Comparison of ENCODE assay signal across 7 cellular contexts in genomic region chr3:134357914-134358811, GRCh38. TPM values are rescaled to one million over a fixed set of nuclear protein-coding genes. Genes with fewer than 3 reads are reported as not detected.
DNase-seq lines count a peak whose midpoint lies in the region; ATAC-seq, FAIRE-seq and TF ChIP-seq lines count a peak whose summit lies in the region.

No MANE protein-coding gene starts in this region.

- peak; percentile 6 to 55 for TF ChIP-seq RAD21 in liver (IDR thresholded peaks at IDR 0.05)

- TF ChIP-seq CTCF in GM12865 (IDR thresholded peaks at IDR 0.05; ENCODE audit: insufficient read depth, low read depth, low read length, missing control alignments) (peak; percentile 29), bronchial epithelial cell (IDR thresholded peaks at IDR 0.05; ENCODE audit: insufficient read depth, low read length, severe bottlenecking) (peak; percentile 60), liver (IDR thresholded peaks at IDR 0.05; ENCODE audit: low read depth, low read length, missing input control) (no peak), upper lobe of left lung (IDR thresholded peaks at IDR 0.05) (peak in 3 of 6 experiments; percentile 18 to 33 (median 28))

- peak in 2 of 4 donors; percentile 29 to 70 for TF ChIP-seq EP300 in upper lobe of left lung (IDR thresholded peaks at IDR 0.05)

- no peak for TF ChIP-seq POLR2A in upper lobe of left lung (IDR thresholded peaks at IDR 0.05)

- 75% methylated on average over 10 of the region's 10 CpGs for WGBS in liver
- WGBS in upper lobe of left lung, 2 donors, result 59 to 61% methylated on average over 6 to 10 of the region's 10 CpGs

- peak; percentile 81 to 85 for ATAC-seq in upper lobe of left lung (ENCODE audit: low FRiP score in 2 of 2)

- FAIRE-seq in bronchial epithelial cell (lab: Jason Lieb, UNC), result peak; percentile 66

- no peaks in the 10 kb centered on the region for H3K9me3 ChIP-seq in liver (ENCODE audit: control insufficient read depth in 4 of 4, low read length in 3 of 4)
- no peaks in the 10 kb centered on the region for H3K9me3 ChIP-seq in upper lobe of left lung

- H3K27me3 ChIP-seq in bronchial epithelial cell (ENCODE audit: control insufficient read depth, insufficient read depth, low read length) (no peaks in the 10 kb centered on the region), liver (ENCODE audit: control insufficient read depth in 4 of 4, insufficient read depth in 4 of 4, low read length in 3 of 4) (no peaks in the 10 kb centered on the region), upper lobe of left lung (no peaks in the 10 kb centered on the region)

- H3K4me3 ChIP-seq in GM12865 (ENCODE audit: low read depth, low read length) (no peak overlapping the region), bronchial epithelial cell (ENCODE audit: low read depth, low read length) (no peak overlapping the region), liver (ENCODE audit: low read depth in 1 of 3, low read length in 3 of 3) (no peak overlapping the region), upper lobe of left lung (no peak overlapping the region)

- DNase-seq in GM12865 (ENCODE audit: low read depth) (peak; percentile 26), M059J (ENCODE audit: low read depth) (peak; percentile 100), bronchial epithelial cell (ENCODE audit: low read depth) (peak; percentile 88), upper lobe of left lung (peak in 1 of 2 donors; percentile 70), NCI-H1694 treated with DMSO at 0.1 percent for 48 hours (lab: John Stamatoyannopoulos, UW) (no peak), NCI-H2081 treated with DMSO at 0.1 percent for 48 hours (lab: John Stamatoyannopoulos, UW) (no peak)

- H3K4me1 ChIP-seq in liver (ENCODE audit: control insufficient read depth in 4 of 4, insufficient read depth in 4 of 4, low read length in 3 of 4) (peaks cover 6 to 36% (median 31%) of the 10 kb centered on the region in 4 donors), upper lobe of left lung (peaks cover 85 to 97% (median 94%) of the 10 kb centered on the region in 4 donors)

- peaks cover 57% of the 10 kb centered on the region for H3K36me3 ChIP-seq in bronchial epithelial cell (ENCODE audit: control insufficient read depth, insufficient read depth, low read length)
- peaks cover 14 to 56% (median 37%) of the 10 kb centered on the region in 4 donors for H3K36me3 ChIP-seq in liver (ENCODE audit: control insufficient read depth in 4 of 4, insufficient read depth in 3 of 4, low read depth in 1 of 4, low read length in 3 of 4)
- H3K36me3 ChIP-seq in upper lobe of left lung, result peaks cover 40 to 97% (median 63%) of the 10 kb centered on the region in 4 donors

- no peak overlapping the region for H3K27ac ChIP-seq in liver (ENCODE audit: low read depth in 1 of 2, low read length in 2 of 2)
- peak overlapping the region; percentile 79 to 99 (median 98) for H3K27ac ChIP-seq in upper lobe of left lung

- H3K9ac ChIP-seq in liver (ENCODE audit: low read depth in 1 of 2, low read length in 2 of 2), result no peak overlapping the region

TF ChIP-seq in liver, 16 proteins besides CTCF, POLR2A, EP300 and RAD21:
- no peak for TF ChIP-seq ZBTB33 (IDR thresholded peaks at IDR 0.05)
- TF ChIP-seq SP1 (IDR thresholded peaks at IDR 0.05), result peak; percentile 29
- TF ChIP-seq RXRA (IDR thresholded peaks at IDR 0.05), result peak in 1 of 2 donors; percentile 18
- TF ChIP-seq NR2F2 (IDR thresholded peaks at IDR 0.05), result peak; percentile 95
- TF ChIP-seq EGR1 (IDR thresholded peaks at IDR 0.05; ENCODE audit: low read depth in 2 of 2), result no peak
- TF ChIP-seq, protein P1, sequence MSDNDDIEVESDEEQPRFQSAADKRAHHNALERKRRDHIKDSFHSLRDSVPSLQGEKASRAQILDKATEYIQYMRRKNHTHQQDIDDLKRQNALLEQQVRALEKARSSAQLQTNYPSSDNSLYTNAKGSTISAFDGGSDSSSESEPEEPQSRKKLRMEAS (IDR thresholded peaks at IDR 0.05), result no peak
- TF ChIP-seq GABPA (IDR thresholded peaks at IDR 0.05 in 1 of 2, conservative IDR thresholded peaks at IDR 0.05 in 1 of 2), result no peak
- TF ChIP-seq FOXA1 (IDR thresholded peaks at IDR 0.05), result no peak
- TF ChIP-seq TAF1 (conservative IDR thresholded peaks at IDR 0.05), result no peak
- no peak for TF ChIP-seq HNF4A (conservative IDR thresholded peaks at IDR 0.05)
- TF ChIP-seq ATF3 (IDR thresholded peaks at IDR 0.05), result no peak
- TF ChIP-seq HNF4G (IDR thresholded peaks at IDR 0.05), result no peak
- no peak for TF ChIP-seq YY1 (IDR thresholded peaks at IDR 0.05)
- TF ChIP-seq JUND (IDR thresholded peaks at IDR 0.05), result no peak
- TF ChIP-seq FOXA2 (IDR thresholded peaks at IDR 0.05), result no peak
- TF ChIP-seq, protein P2, sequence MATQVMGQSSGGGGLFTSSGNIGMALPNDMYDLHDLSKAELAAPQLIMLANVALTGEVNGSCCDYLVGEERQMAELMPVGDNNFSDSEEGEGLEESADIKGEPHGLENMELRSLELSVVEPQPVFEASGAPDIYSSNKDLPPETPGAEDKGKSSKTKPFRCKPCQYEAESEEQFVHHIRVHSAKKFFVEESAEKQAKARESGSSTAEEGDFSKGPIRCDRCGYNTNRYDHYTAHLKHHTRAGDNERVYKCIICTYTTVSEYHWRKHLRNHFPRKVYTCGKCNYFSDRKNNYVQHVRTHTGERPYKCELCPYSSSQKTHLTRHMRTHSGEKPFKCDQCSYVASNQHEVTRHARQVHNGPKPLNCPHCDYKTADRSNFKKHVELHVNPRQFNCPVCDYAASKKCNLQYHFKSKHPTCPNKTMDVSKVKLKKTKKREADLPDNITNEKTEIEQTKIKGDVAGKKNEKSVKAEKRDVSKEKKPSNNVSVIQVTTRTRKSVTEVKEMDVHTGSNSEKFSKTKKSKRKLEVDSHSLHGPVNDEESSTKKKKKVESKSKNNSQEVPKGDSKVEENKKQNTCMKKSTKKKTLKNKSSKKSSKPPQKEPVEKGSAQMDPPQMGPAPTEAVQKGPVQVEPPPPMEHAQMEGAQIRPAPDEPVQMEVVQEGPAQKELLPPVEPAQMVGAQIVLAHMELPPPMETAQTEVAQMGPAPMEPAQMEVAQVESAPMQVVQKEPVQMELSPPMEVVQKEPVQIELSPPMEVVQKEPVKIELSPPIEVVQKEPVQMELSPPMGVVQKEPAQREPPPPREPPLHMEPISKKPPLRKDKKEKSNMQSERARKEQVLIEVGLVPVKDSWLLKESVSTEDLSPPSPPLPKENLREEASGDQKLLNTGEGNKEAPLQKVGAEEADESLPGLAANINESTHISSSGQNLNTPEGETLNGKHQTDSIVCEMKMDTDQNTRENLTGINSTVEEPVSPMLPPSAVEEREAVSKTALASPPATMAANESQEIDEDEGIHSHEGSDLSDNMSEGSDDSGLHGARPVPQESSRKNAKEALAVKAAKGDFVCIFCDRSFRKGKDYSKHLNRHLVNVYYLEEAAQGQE (IDR thresholded peaks at IDR 0.05), result no peak

RNA-seq across cellular contexts. Expression of gene AMOTL2, which starts 16.1 kb away (rescaled TPM):
- total RNA-seq in M059J (2014; rRNA removed; shearing (Covaris generic)), result 71.9 and 96.1 TPM in 2 replicates
- total RNA-seq in bronchial epithelial cell (54.2 and 89.9 TPM in 2 replicates), liver (10 to 100 TPM in 1 of 2 donors, 1 to 10 TPM in 1; 5.0 to 16.7 TPM), upper lobe of left lung (100 to 1,000 TPM in 5 of 6 donors, 10 to 100 TPM in 1; 73.3 to 179 (median 132) TPM)
- polyA plus RNA-seq in liver, result 10 to 100 TPM in 1 of 2 donors, 1 to 10 TPM in 1; 4.2 to 13.8 TPM

Comparison
In these comparisons a context has a peak if more than half of its experiments do, and no peak if none do; other contexts are left out.
1. DNase-seq: peak in GM12865 (single experiment), M059J (single experiment) and bronchial epithelial cell (single experiment); none in NCI-H1694 treated with DMSO at 0.1 percent for 48 hours (single experiment) and NCI-H2081 treated with DMSO at 0.1 percent for 48 hours (single experiment).
2. H3K27ac ChIP-seq: peak in upper lobe of left lung (4 of 4); none in liver (0 of 2).